In genomic region chr4:19729873-19730735, GRCh38 we compare ENCODE assay signal across 15 cellular contexts.
A peak's percentile ranks its signal among the peaks of the same experiment; 100 is the strongest.
DNase-seq lines count a peak whose midpoint lies in the region; ATAC-seq and TF ChIP-seq lines count a peak whose summit lies in the region.
"Had no signal": no experiment of that assay in that cellular context is flagged by ENCODE, and none has a peak within 500 bp of the region (broad histone marks: within the 10 kb centered on the region; RNA-seq: fewer than 3 reads in every experiment).

No MANE protein-coding gene starts in this region.

- H3K9me3 ChIP-seq in OCI-LY1 (ENCODE audit: low read length): no peaks in the 10 kb centered on the region
- H3K9me3 ChIP-seq: ascending aorta, suprapubic skin had no signal

- no peaks in the 10 kb centered on the region; the same call in 1 of the 2 replicates for H3K9me3 Mint-ChIP-seq in HFFc6

- H3K36me3 ChIP-seq in OCI-LY1 (ENCODE audit: insufficient read depth, low read length): no peaks in the 10 kb centered on the region
- H3K36me3 ChIP-seq: ascending aorta, suprapubic skin had no signal

- H3K36me3 Mint-ChIP-seq in HFFc6 (ENCODE audit: low read depth): no peaks in the 10 kb centered on the region
- H3K36me3 Mint-ChIP-seq: activated CD8-positive, alpha-beta memory T cell treated with anti-CD3 and anti-CD28 coated beads, Interleukin-2, amount 10 ng/mL, durations not matched to agents 7 days and 5 days had no signal

- H3F3A ChIP-seq in OCI-LY1 (ENCODE audit: insufficient read depth, low read length): no peaks in the 10 kb centered on the region

- H3K4me3 Mint-ChIP-seq in HFFc6: peak overlapping the region; percentile 37; the same call in 1 of the 2 replicates
- H3K4me3 Mint-ChIP-seq: activated CD8-positive, alpha-beta memory T cell treated with anti-CD3 and anti-CD28 coated beads, Interleukin-2, amount 10 ng/mL, durations not matched to agents 7 days and 5 days had no signal

- H2AFZ ChIP-seq in OCI-LY1 (ENCODE audit: low read length): no peak overlapping the region

- no peaks in the 10 kb centered on the region for H3K27me3 Mint-ChIP-seq in HFFc6 (ENCODE audit: insufficient read depth)
- H3K27me3 Mint-ChIP-seq: activated CD8-positive, alpha-beta memory T cell treated with anti-CD3 and anti-CD28 coated beads, Interleukin-2, amount 10 ng/mL, durations not matched to agents 7 days and 5 days had no signal

- H3K4me1 ChIP-seq in OCI-LY1 (ENCODE audit: insufficient read depth, low read length, severe bottlenecking): peaks cover 13% of the 10 kb centered on the region
- H3K4me1 ChIP-seq: ascending aorta, suprapubic skin had no signal

- peak overlapping the region; percentile 24 for H3K27ac ChIP-seq in OCI-LY1 (ENCODE audit: low read depth, low read length, poor library complexity, severe bottlenecking)
- H3K27ac ChIP-seq: ascending aorta, C4-2B, suprapubic skin had no signal

- no peaks in the 10 kb centered on the region for H3K9me2 ChIP-seq in OCI-LY1 (ENCODE audit: low read depth, low read length)

- ATAC-seq in HG02840 (IDR thresholded peaks at IDR 0.05; ENCODE audit: low FRiP score, unreplicated experiment): no peak
- ATAC-seq: activated CD8-positive, alpha-beta memory T cell treated with anti-CD3 and anti-CD28 coated beads, Interleukin-2, amount 10 ng/mL, durations not matched to agents 7 days and 5 days had no signal

- H3K4me3 ChIP-seq in OCI-LY1 (ENCODE audit: low read depth, low read length, poor library complexity, severe bottlenecking) (peak overlapping the region; percentile 11), fibroblast of villous mesenchyme (ENCODE audit: low read depth, low read length) (no peak overlapping the region)
- H3K4me3 ChIP-seq: ascending aorta, suprapubic skin had no signal

- no peaks in the 10 kb centered on the region for H4K20me1 ChIP-seq in OCI-LY1 (ENCODE audit: insufficient read depth, low read length)

- H3K4me1 Mint-ChIP-seq in HFFc6 (ENCODE audit: low read depth): peaks cover 14% of the 10 kb centered on the region

- no peak overlapping the region for H3K9ac ChIP-seq in OCI-LY1 (ENCODE audit: low read length)

- peak; percentile 6 for DNase-seq in AG08395 (ENCODE audit: low spot score)
- DNase-seq in HFFc6: no peak
- DNase-seq in fibroblast of villous mesenchyme (ENCODE audit: low read depth): peak; percentile 41
- DNase-seq in NCI-H526 treated with DMSO at 0.1 percent for 48 hours (lab: John Stamatoyannopoulos, UW): no peak
- no peak for DNase-seq in NCI-H1930 (lab: John Stamatoyannopoulos, UW)
- no peak for DNase-seq in NCI-H187 (lab: John Stamatoyannopoulos, UW)
- DNase-seq: activated CD8-positive, alpha-beta memory T cell treated with anti-CD3 and anti-CD28 coated beads, Interleukin-2, amount 10 ng/mL, durations not matched to agents 7 days and 5 days; H7; NCI-H1092; posterior cingulate gyrus had no signal

- H3K27me3 ChIP-seq in OCI-LY1 (ENCODE audit: insufficient read depth, low read length): no peaks in the 10 kb centered on the region
- H3K27me3 ChIP-seq: ascending aorta, suprapubic skin had no signal

- TF ChIP-seq CTCF in HFFc6 (IDR thresholded peaks at IDR 0.05): no peak
- no peak for TF ChIP-seq CTCF in OCI-LY1 (IDR thresholded peaks at IDR 0.05; ENCODE audit: low read length)
- no peak for TF ChIP-seq CTCF in fibroblast of villous mesenchyme (IDR thresholded peaks at IDR 0.05; ENCODE audit: insufficient read depth, low read depth, low read length)

- H3K79me2 ChIP-seq in OCI-LY1 (ENCODE audit: insufficient read depth, low read length): no peaks in the 10 kb centered on the region

- peak overlapping the region; percentile 63 for H3K4me2 ChIP-seq in OCI-LY1 (ENCODE audit: low read length)

- H3K27ac Mint-ChIP-seq in HFFc6: peak overlapping the region; percentile 29; the same call in 1 of the 2 replicates
- H3K27ac Mint-ChIP-seq: activated CD8-positive, alpha-beta memory T cell treated with anti-CD3 and anti-CD28 coated beads, Interleukin-2, amount 10 ng/mL, durations not matched to agents 7 days and 5 days had no signal

Comparison
In these comparisons a context has a peak if more than half of its experiments do, and no peak if none do; other contexts are left out.
1. DNase-seq: peak in AG08395 (single experiment) and fibroblast of villous mesenchyme (single experiment); none in HFFc6 (single experiment), NCI-H526 treated with DMSO at 0.1 percent for 48 hours (single experiment), NCI-H1930 (0 of 2) and NCI-H187 (0 of 2).